Comparison of ENCODE assay signal across 19 cellular contexts in the genomic region with DNA sequence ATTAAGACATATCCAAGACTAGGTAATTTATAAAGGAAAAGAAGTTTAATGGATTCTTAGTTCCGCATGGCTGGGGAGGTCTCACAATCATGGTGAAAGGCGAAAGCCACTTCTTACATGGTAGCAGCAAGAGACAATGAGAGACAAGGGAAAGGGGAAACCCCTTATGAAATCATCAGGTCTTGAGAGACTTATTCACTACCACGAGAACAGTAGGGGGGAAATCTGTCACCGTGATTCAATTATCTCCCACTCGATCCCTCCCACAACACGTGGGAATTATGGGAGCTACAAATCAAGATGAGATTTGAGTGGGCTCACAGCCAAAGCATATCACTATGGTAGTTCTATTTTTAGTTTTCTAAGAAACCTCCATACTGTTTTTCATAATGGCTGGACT. TPM values are rescaled to one million over a fixed set of nuclear protein-coding genes. Genes with fewer than 3 reads are reported as not detected.
DNase-seq lines count a peak whose midpoint lies in the region; ATAC-seq, FAIRE-seq and TF ChIP-seq lines count a peak whose summit lies in the region.
"Had no signal": no experiment of that assay in that cellular context is flagged by ENCODE, and none has a peak within 500 bp of the region (broad histone marks: within the 10 kb centered on the region; RNA-seq: fewer than 3 reads in every experiment).

No MANE protein-coding gene starts in this region.

- peak overlapping the region; percentile 45 for H2BK120ac ChIP-seq in mesendoderm (ENCODE audit: low read depth, low read length)

- TF ChIP-seq POLR2A in right lobe of liver (IDR thresholded peaks at IDR 0.05), result no peak

- H3K4me3 ChIP-seq in astrocyte (ENCODE audit: insufficient read depth, low read depth, low read length) (no peak overlapping the region), mesendoderm (ENCODE audit: low read length) (no peak overlapping the region), right lobe of liver (no peak overlapping the region)
- H3K4me3 ChIP-seq: gastroesophageal sphincter, Peyer's patch, prostate gland had no signal

- no peak overlapping the region for H3K4me3 Mint-ChIP-seq in activated T-cell treated with anti-CD3 and anti-CD28 coated beads, Interleukin-2, amount 50 U/mL, for 24 hours
- H3K4me3 Mint-ChIP-seq in astrocyte (ENCODE audit: unreplicated experiment), result no peak overlapping the region
- H3K4me3 Mint-ChIP-seq: effector memory CD8-positive, alpha-beta T cell had no signal

- TF ChIP-seq CTCF in astrocyte (IDR thresholded peaks at IDR 0.05; ENCODE audit: insufficient read depth, low read depth, low read length), result no peak
- no peak for TF ChIP-seq CTCF in right lobe of liver (IDR thresholded peaks at IDR 0.05)

- H2AFZ ChIP-seq in astrocyte (ENCODE audit: low read depth, low read length), result no peak overlapping the region

- no peak overlapping the region for H3K23ac ChIP-seq in mesendoderm (ENCODE audit: low read length)

- no peak overlapping the region for H2BK15ac ChIP-seq in mesendoderm (replicated peaks; ENCODE audit: low read depth)

- H2BK5ac ChIP-seq in mesendoderm (ENCODE audit: low read length), result no peak overlapping the region

- FAIRE-seq in astrocyte (lab: Jason Lieb, UNC), result no peak
- FAIRE-seq: keratinocyte had no signal

- no peak overlapping the region for H3K27ac ChIP-seq in astrocyte (ENCODE audit: low read depth, low read length)
- H3K27ac ChIP-seq in mesendoderm (ENCODE audit: low read depth, low read length), result no peak overlapping the region
- H3K27ac ChIP-seq in right lobe of liver, result no peak overlapping the region
- H3K27ac ChIP-seq: gastroesophageal sphincter, Peyer's patch, prostate gland had no signal

- peak; percentile 5 for DNase-seq in activated T-cell treated with anti-CD3 and anti-CD28 coated beads for 48 hours (ENCODE audit: low read depth)
- no peak for DNase-seq in activated T-cell treated with anti-CD3 and anti-CD28 coated beads, Interleukin-2, amount 50 U/mL, for 24 hours
- no peak for DNase-seq in astrocyte (ENCODE audit: low read depth)
- no peak for DNase-seq in mesendoderm
- no peak for DNase-seq in right lobe of liver
- DNase-seq in GM19240 (ENCODE audit: insufficient read length, low spot score), result no peak
- DNase-seq in DMS114 treated with DMSO at 0.1 percent for 48 hours (lab: John Stamatoyannopoulos, UW; ENCODE audit: unreplicated experiment), result no peak
- DNase-seq: activated CD4-positive, alpha-beta T cell treated with anti-CD3 and anti-CD28 coated beads for 4 hours; effector memory CD8-positive, alpha-beta T cell; NCI-H446; Peyer's patch; T-helper 2 cell; trophoblast cell had no signal

- no peak overlapping the region for H3K56ac ChIP-seq in mesendoderm (ENCODE audit: low read length)

- H4K5ac ChIP-seq in mesendoderm (ENCODE audit: low read length), result no peak overlapping the region

- no peak overlapping the region for H3K4ac ChIP-seq in mesendoderm (ENCODE audit: low read depth, low read length)

- peak; percentile 42 for ATAC-seq in HG02798 (IDR thresholded peaks at IDR 0.05; ENCODE audit: poor library complexity, unreplicated experiment)
- no peak for ATAC-seq in right lobe of liver
- ATAC-seq: effector memory CD8-positive, alpha-beta T cell; gastroesophageal sphincter had no signal

- no peaks in the 10 kb centered on the region for H3K9me3 Mint-ChIP-seq in activated T-cell treated with anti-CD3 and anti-CD28 coated beads, Interleukin-2, amount 50 U/mL, for 24 hours
- no peaks in the 10 kb centered on the region for H3K9me3 Mint-ChIP-seq in astrocyte (ENCODE audit: unreplicated experiment)
- H3K9me3 Mint-ChIP-seq: activated T-helper 2 cell treated with anti-CD3 and anti-CD28 coated beads, Interferon-gamma antibody, Interleukin-2, Interleukin-4, amounts not matched to agents 10 μg/mL and 5 μg/mL and 100 μg/mL, durations not matched to agents 14 hours and 24 hours and 36 hours had no signal

- WGBS in mesendoderm (ENCODE audit: extremely low coverage, insufficient coverage, low lambda C conversion rate), result no CpG with 5 or more reads among the region's 6 CpGs
- 44% methylated on average over 6 of the region's 6 CpGs for WGBS in right lobe of liver (ENCODE audit: insufficient coverage, low coverage, low lambda C conversion rate, missing lambda C conversion rate)

- H4K8ac ChIP-seq in mesendoderm (ENCODE audit: low read depth, low read length), result no peak overlapping the region

- H3K9ac ChIP-seq in astrocyte (ENCODE audit: low read length), result no peak overlapping the region
- H3K9ac ChIP-seq in mesendoderm (ENCODE audit: low read length), result no peak overlapping the region

- no peaks in the 10 kb centered on the region for H3K4me1 ChIP-seq in astrocyte (ENCODE audit: insufficient read depth, low read length)
- H3K4me1 ChIP-seq in mesendoderm (ENCODE audit: control insufficient read depth, low read depth, low read length), result no peaks in the 10 kb centered on the region
- H3K4me1 ChIP-seq in right lobe of liver, result no peaks in the 10 kb centered on the region
- H3K4me1 ChIP-seq: gastroesophageal sphincter, Peyer's patch, prostate gland had no signal

- no peak overlapping the region for H2AK5ac ChIP-seq in mesendoderm (ENCODE audit: low read length)

- peaks cover 2% of the 10 kb centered on the region for H3K4me1 Mint-ChIP-seq in activated T-cell treated with anti-CD3 and anti-CD28 coated beads, Interleukin-2, amount 50 U/mL, for 24 hours (ENCODE audit: low read depth)
- peaks cover 1% of the 10 kb centered on the region for H3K4me1 Mint-ChIP-seq in astrocyte (ENCODE audit: low read depth, unreplicated experiment)

- H3K36me3 ChIP-seq in astrocyte (ENCODE audit: insufficient read depth, low read length), result no peaks in the 10 kb centered on the region
- no peaks in the 10 kb centered on the region for H3K36me3 ChIP-seq in mesendoderm (ENCODE audit: control insufficient read depth, insufficient read depth, low read length)
- H3K36me3 ChIP-seq in right lobe of liver, result no peaks in the 10 kb centered on the region
- H3K36me3 ChIP-seq: gastroesophageal sphincter, Peyer's patch, prostate gland had no signal

- no peaks in the 10 kb centered on the region for H3K36me3 Mint-ChIP-seq in activated T-cell treated with anti-CD3 and anti-CD28 coated beads, Interleukin-2, amount 50 U/mL, for 24 hours (ENCODE audit: low read depth)
- H3K36me3 Mint-ChIP-seq in astrocyte (ENCODE audit: low read depth, unreplicated experiment), result no peaks in the 10 kb centered on the region

- H3K18ac ChIP-seq in mesendoderm (ENCODE audit: low read length), result no peak overlapping the region

- H3K4me2 ChIP-seq in astrocyte (ENCODE audit: low read length) (peak overlapping the region; percentile 43), mesendoderm (ENCODE audit: low read length) (no peak overlapping the region)

- intact Hi-C loops in right lobe of liver (cut with DNase I), result no loop called here

- H3K27ac Mint-ChIP-seq in activated T-cell treated with anti-CD3 and anti-CD28 coated beads, Interleukin-2, amount 50 U/mL, for 24 hours, result no peak overlapping the region
- H3K27ac Mint-ChIP-seq in astrocyte (ENCODE audit: unreplicated experiment), result no peak overlapping the region
- H3K27ac Mint-ChIP-seq: activated T-helper 2 cell treated with anti-CD3 and anti-CD28 coated beads, Interferon-gamma antibody, Interleukin-2, Interleukin-4, amounts not matched to agents 10 μg/mL and 5 μg/mL and 100 μg/mL, durations not matched to agents 14 hours and 24 hours and 36 hours; effector memory CD8-positive, alpha-beta T cell had no signal

- H3K9me3 ChIP-seq in astrocyte (ENCODE audit: insufficient read depth, low read depth, low read length), result no peaks in the 10 kb centered on the region
- H3K9me3 ChIP-seq in right lobe of liver, result no peaks in the 10 kb centered on the region
- H3K9me3 ChIP-seq: gastroesophageal sphincter, Peyer's patch, prostate gland had no signal

- no peaks in the 10 kb centered on the region for H4K20me1 ChIP-seq in astrocyte (ENCODE audit: insufficient read depth, low read length)

- H3K27me3 Mint-ChIP-seq in activated T-cell treated with anti-CD3 and anti-CD28 coated beads, Interleukin-2, amount 50 U/mL, for 24 hours, result no peaks in the 10 kb centered on the region
- no peaks in the 10 kb centered on the region for H3K27me3 Mint-ChIP-seq in astrocyte (ENCODE audit: low read depth, unreplicated experiment)
- H3K27me3 Mint-ChIP-seq: effector memory CD8-positive, alpha-beta T cell had no signal

- H3K79me2 ChIP-seq in astrocyte (ENCODE audit: insufficient read depth, low read length) (no peaks in the 10 kb centered on the region), mesendoderm (ENCODE audit: control insufficient read depth, insufficient read depth, low read length) (no peaks in the 10 kb centered on the region)

- no peaks in the 10 kb centered on the region for H3K27me3 ChIP-seq in astrocyte (ENCODE audit: insufficient read depth, low read length)
- no peaks in the 10 kb centered on the region for H3K27me3 ChIP-seq in mesendoderm (ENCODE audit: insufficient read depth, low read length, poor library complexity)
- H3K27me3 ChIP-seq in right lobe of liver, result no peaks in the 10 kb centered on the region
- H3K27me3 ChIP-seq: gastroesophageal sphincter, Peyer's patch had no signal

- no peaks in the 10 kb centered on the region for H3K79me1 ChIP-seq in mesendoderm (ENCODE audit: low read length)

RNA-seq across cellular contexts. Expression of a gene that starts 36.7 kb away (rescaled TPM):
- not detected in 2 replicates for total RNA-seq in astrocyte
- 0.10 TPM for polyA plus RNA-seq in mesendoderm (2013, experiment 1 of 2)
- 0.10 TPM for polyA plus RNA-seq in mesendoderm (2013, experiment 2 of 2)
- total RNA-seq in right lobe of liver, result not detected
- total RNA-seq: activated T-helper 2 cell treated with anti-CD3 and anti-CD28 coated beads, Interferon-gamma antibody, Interleukin-2, Interleukin-4, amounts not matched to agents 10 μg/mL and 5 μg/mL and 100 μg/mL, durations not matched to agents 14 hours and 24 hours and 36 hours; gastroesophageal sphincter; mononuclear cell had no signal
- polyA plus RNA-seq: keratinocyte had no signal
